9 cellular contexts compared by ENCODE assay signal in the genomic region with DNA sequence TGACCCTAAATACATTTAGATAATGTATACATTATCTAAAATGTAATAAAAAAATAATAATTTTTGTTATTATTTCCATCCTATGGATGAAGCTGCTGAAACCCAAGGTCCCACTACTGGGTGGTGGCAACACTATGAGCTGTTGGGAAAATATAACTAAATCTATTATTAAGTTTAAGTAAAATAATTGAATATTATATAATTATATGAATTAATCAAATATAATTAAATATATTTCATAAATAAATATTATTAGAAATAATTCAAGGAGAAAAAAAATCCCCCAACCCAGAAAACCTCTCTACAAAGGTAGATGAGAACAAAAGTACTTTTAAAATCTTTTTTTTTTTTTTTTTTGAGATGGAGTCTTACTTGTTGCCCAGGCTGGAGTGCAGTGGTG. TPM values are rescaled to one million over a fixed set of nuclear protein-coding genes. Genes with fewer than 3 reads are reported as not detected.
"Had no signal": no experiment of that assay in that cellular context is flagged by ENCODE, and none has a peak within 500 bp of the region (broad histone marks: within the 10 kb centered on the region; RNA-seq: fewer than 3 reads in every experiment).

No MANE protein-coding gene starts in this region.

- H3K36me3 Mint-ChIP-seq: IgD-negative memory B cell had no signal

- H3K27me3 Mint-ChIP-seq: IgD-negative memory B cell had no signal

- FAIRE-seq: HepG2, HTR-8/SVneo, K562 had no signal

- H3K4me3 Mint-ChIP-seq: IgD-negative memory B cell had no signal

- ATAC-seq: HepG2, K562 had no signal

- H3K27ac Mint-ChIP-seq: IgD-negative memory B cell had no signal

- DNase-seq: IMR-90, KBM-7, KG1 had no signal

- H3K4me1 Mint-ChIP-seq: IgD-negative memory B cell had no signal

RNA-seq across cellular contexts. Expression of a gene that starts 7.9 kb away (rescaled TPM):
- total RNA-seq: HepG2, HT-29, HT1080, IMR-90, K562 had no signal
